In the genomic region with DNA sequence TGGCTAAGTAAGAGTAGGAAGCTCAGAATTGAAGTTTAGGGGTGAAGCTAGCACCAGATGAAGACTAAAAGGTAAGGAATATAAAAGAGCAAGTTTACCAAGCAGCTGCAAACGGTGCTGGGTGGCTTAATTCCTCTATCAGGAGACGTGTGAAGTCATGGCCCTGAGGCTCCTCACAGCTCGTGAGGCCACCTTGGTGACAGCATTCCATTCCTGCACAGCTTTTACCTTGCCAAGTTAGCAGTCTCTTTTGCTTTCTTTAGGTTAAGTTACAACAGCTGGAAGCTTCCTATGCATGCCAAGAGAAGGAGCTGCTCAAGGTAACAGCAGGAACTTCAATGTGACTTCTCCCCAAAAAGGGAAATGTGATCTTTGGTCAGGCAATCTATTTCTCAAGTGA, we compare ENCODE assay signal across 29 cellular contexts. TPM values are rescaled to one million over a fixed set of nuclear protein-coding genes. Genes with fewer than 3 reads are reported as not detected.
"Had no signal": no experiment of that assay in that cellular context is flagged by ENCODE, and none has a peak within 500 bp of the region (broad histone marks: within the 10 kb centered on the region; RNA-seq: fewer than 3 reads in every experiment).

No MANE protein-coding gene starts in this region.

- H3K27me3 ChIP-seq: Peyer's patch, SJSA1 had no signal

- H3K36me3 ChIP-seq: Peyer's patch, SJSA1 had no signal

- H3K9me3 ChIP-seq: Peyer's patch had no signal

- DNase-seq: activated CD4-positive, alpha-beta memory T cell treated with anti-CD3 and anti-CD28 coated beads for 36 hours; activated CD4-positive, alpha-beta T cell treated with anti-CD3 and anti-CD28 coated beads, Interleukin-2, amount 10 ng/mL, durations not matched to agents 7 days and 5 days; activated CD4-positive, CD25-positive, alpha-beta regulatory T cell; activated gamma-delta T cell treated with Interleukin-2 at 50 U/mL for 16 hours; activated naive CD4-positive, alpha-beta T cell treated with anti-CD3 and anti-CD28 coated beads, Interleukin-2, amount 10 ng/mL, durations not matched to agents 7 days and 5 days; activated naive CD8-positive, alpha-beta T cell treated with anti-CD3 and anti-CD28 coated beads for 36 hours; activated T-cell treated with anti-CD3 and anti-CD28 coated beads for 4 hours; activated T-cell treated with anti-CD3 and anti-CD28 coated beads, Interleukin-2, amount 50 U/mL, for 72 hours; caudate nucleus; NCI-H1092; NCI-H1417; NCI-H1930; NCI-H2171 treated with DMSO at 0.1 percent for 48 hours; NCI-H226; NCI-H526; NCI-H82; OCI-M1; Peyer's patch; Right ventricle myocardium superior; SW 1271 had no signal

- H3K27ac ChIP-seq: KMS-11, Peyer's patch, RWPE1, SJSA1 had no signal

- H3K4me3 ChIP-seq: Peyer's patch, SJSA1 had no signal

- H3K4me1 ChIP-seq: Peyer's patch, SJSA1 had no signal

RNA-seq across cellular contexts. Expression of gene TMCO5A, which starts 6.4 kb away (rescaled TPM):
- total RNA-seq: activated CD4-positive, alpha-beta memory T cell treated with anti-CD3 and anti-CD28 coated beads for 36 hours; activated CD4-positive, alpha-beta T cell treated with anti-CD3 and anti-CD28 coated beads, Interleukin-2, amount 10 ng/mL, durations not matched to agents 7 days and 5 days; activated CD8-positive, alpha-beta memory T cell treated with anti-CD3 and anti-CD28 coated beads for 36 hours; activated naive CD8-positive, alpha-beta T cell treated with anti-CD3 and anti-CD28 coated beads for 36 hours; activated T-cell treated with anti-CD3 and anti-CD28 coated beads, Interleukin-2, amount 50 U/mL, for 72 hours; activated T-helper 2 cell treated with anti-CD3 and anti-CD28 coated beads, Interferon-gamma antibody, Interleukin-2, Interleukin-4, amounts not matched to agents 10 μg/mL and 5 μg/mL and 100 μg/mL, durations not matched to agents 14 hours and 24 hours and 36 hours; cerebellum; MCF 10A; NCI-H460; Peyer's patch; Right ventricle myocardium superior; SJSA1; T-helper 1 cell treated with Interleukin-12 subunit alpha and Interleukin-12 subunit beta and Interleukin-4 antibody, amounts not matched to agents 30 ng/mL and 1 ng/mL, for 36 hours had no signal
